Comparison of ENCODE assay signal across 1 cellular context in the genomic region with DNA sequence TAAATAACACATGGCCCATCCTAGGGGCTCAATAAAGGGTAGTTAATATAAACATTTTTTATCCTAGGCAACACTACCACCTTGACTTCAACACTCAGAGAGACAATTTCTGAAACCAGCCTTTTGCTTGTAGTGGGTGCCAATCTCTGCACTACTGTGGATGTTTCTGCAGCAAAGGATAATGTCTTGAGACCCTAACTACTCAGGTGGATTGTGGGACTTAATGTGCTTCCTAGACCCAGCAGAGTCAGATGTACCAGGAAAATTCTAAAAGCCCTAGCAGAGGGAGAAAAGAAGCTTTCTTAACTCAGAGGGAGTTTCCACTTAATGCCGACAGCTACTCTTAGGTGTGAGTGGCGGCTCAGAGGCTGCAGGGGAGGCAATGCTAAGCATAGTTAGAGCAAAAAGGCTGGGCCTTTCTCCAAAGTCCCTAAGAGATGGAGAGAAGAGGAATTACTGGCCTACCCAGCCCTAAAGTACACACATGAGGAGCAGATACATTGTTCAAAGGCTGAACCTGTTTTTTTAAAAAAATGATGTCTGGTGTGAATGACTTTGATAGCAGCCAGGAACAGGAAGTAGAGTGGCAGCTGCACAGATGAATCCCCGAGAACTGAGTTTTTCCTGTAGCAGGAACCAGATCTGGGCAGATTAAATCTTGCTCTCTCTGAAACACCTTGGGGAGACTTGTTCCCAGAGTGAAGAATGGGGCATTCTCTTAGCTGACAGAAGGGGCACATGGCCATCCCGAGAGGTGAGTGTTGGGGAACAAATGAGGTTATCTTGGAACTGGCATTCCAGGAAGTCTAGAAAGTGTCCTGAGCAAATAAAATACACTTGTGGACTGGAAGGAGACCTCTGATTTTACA.
TF ChIP-seq lines count a peak whose summit lies in the region.

No MANE protein-coding gene starts in this region.

TF ChIP-seq in HepG2, 621 proteins besides CTCF, POLR2A, EP300 and RAD21 (continued from another document and continues in another):
- no peak for TF ChIP-seq BCLAF1 (IDR thresholded peaks at IDR 0.05)
- TF ChIP-seq SETDB1 (CRISPR knock-in tag; IDR thresholded peaks at IDR 0.05; ENCODE audit: borderline replicate concordance) = no peak
- TF ChIP-seq ZNF580 (CRISPR knock-in tag; IDR thresholded peaks at IDR 0.05; ENCODE audit: borderline replicate concordance, low read depth) = no peak; the same call in 1 of the 2 replicates
- no peak for TF ChIP-seq NPAS2 (CRISPR knock-in tag; IDR thresholded peaks at IDR 0.05; ENCODE audit: borderline replicate concordance)
- TF ChIP-seq PTBP1 (IDR thresholded peaks at IDR 0.05; ENCODE audit: low read depth, low read length, poor library complexity, severe bottlenecking) = no peak
- TF ChIP-seq ZNF510 (CRISPR knock-in tag; IDR thresholded peaks at IDR 0.05; ENCODE audit: low read depth) = no peak
- TF ChIP-seq RARA (CRISPR knock-in tag; IDR thresholded peaks at IDR 0.05) = peak; percentile 40; the same call in 1 of the 2 replicates
- TF ChIP-seq KLF6 (CRISPR knock-in tag; IDR thresholded peaks at IDR 0.05) = no peak
- no peak for TF ChIP-seq ZKSCAN1 (IDR thresholded peaks at IDR 0.05; ENCODE audit: low read length)
- TF ChIP-seq, protein P1, sequence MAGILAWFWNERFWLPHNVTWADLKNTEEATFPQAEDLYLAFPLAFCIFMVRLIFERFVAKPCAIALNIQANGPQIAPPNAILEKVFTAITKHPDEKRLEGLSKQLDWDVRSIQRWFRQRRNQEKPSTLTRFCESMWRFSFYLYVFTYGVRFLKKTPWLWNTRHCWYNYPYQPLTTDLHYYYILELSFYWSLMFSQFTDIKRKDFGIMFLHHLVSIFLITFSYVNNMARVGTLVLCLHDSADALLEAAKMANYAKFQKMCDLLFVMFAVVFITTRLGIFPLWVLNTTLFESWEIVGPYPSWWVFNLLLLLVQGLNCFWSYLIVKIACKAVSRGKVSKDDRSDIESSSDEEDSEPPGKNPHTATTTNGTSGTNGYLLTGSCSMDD (CRISPR knock-in tag; IDR thresholded peaks at IDR 0.05) = no peak
- TF ChIP-seq PAXIP1 (CRISPR knock-in tag; conservative IDR thresholded peaks at IDR 0.05) = no peak
- TF ChIP-seq, protein P2, sequence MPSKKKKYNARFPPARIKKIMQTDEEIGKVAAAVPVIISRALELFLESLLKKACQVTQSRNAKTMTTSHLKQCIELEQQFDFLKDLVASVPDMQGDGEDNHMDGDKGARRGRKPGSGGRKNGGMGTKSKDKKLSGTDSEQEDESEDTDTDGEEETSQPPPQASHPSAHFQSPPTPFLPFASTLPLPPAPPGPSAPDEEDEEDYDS (CRISPR knock-in tag; IDR thresholded peaks at IDR 0.05) = peak; percentile 22; the same call in 1 of the 2 replicates
- no peak for TF ChIP-seq KDM3A (CRISPR knock-in tag; IDR thresholded peaks at IDR 0.05; ENCODE audit: low read depth)
- TF ChIP-seq MEIS1 (CRISPR knock-in tag; IDR thresholded peaks at IDR 0.05; ENCODE audit: borderline replicate concordance) = no peak
- no peak for TF ChIP-seq ATF3 (CRISPR knock-in tag; IDR thresholded peaks at IDR 0.05)
- TF ChIP-seq JARID2 (CRISPR knock-in tag; IDR thresholded peaks at IDR 0.05; ENCODE audit: insufficient replicate concordance) = no peak
- TF ChIP-seq E2F1 (CRISPR knock-in tag; IDR thresholded peaks at IDR 0.05) = no peak
- TF ChIP-seq ZNF441 (CRISPR knock-in tag; IDR thresholded peaks at IDR 0.05; ENCODE audit: borderline replicate concordance) = no peak
- no peak for TF ChIP-seq ZNF629 (CRISPR knock-in tag; conservative IDR thresholded peaks at IDR 0.05)
- TF ChIP-seq HNRNPL (IDR thresholded peaks at IDR 0.05; ENCODE audit: low read depth, low read length) = no peak
- no peak for TF ChIP-seq RBAK (CRISPR knock-in tag; IDR thresholded peaks at IDR 0.05)
- TF ChIP-seq ZNF839 (CRISPR knock-in tag; IDR thresholded peaks at IDR 0.05; ENCODE audit: borderline replicate concordance) = no peak
- no peak for TF ChIP-seq AGO1 (IDR thresholded peaks at IDR 0.05; ENCODE audit: low read depth, low read length, poor library complexity, severe bottlenecking)
- TF ChIP-seq ZFP82 (CRISPR knock-in tag; IDR thresholded peaks at IDR 0.05; ENCODE audit: borderline replicate concordance) = no peak
- no peak for TF ChIP-seq CCAR2 (optimal IDR thresholded peaks at IDR 0.05; ENCODE audit: low read depth, low read length)
- TF ChIP-seq ZBTB20 (CRISPR knock-in tag; IDR thresholded peaks at IDR 0.05; ENCODE audit: borderline replicate concordance, low read depth) = no peak
- no peak for TF ChIP-seq ZBTB8A (CRISPR knock-in tag; IDR thresholded peaks at IDR 0.05; ENCODE audit: borderline replicate concordance, low read depth)
- no peak for TF ChIP-seq SP1 (IDR thresholded peaks at IDR 0.05)
- no peak for TF ChIP-seq SP1 (CRISPR knock-in tag; IDR thresholded peaks at IDR 0.05)
- no peak for TF ChIP-seq ZNF558 (CRISPR knock-in tag; IDR thresholded peaks at IDR 0.05; ENCODE audit: borderline replicate concordance)
- TF ChIP-seq, protein P3, sequence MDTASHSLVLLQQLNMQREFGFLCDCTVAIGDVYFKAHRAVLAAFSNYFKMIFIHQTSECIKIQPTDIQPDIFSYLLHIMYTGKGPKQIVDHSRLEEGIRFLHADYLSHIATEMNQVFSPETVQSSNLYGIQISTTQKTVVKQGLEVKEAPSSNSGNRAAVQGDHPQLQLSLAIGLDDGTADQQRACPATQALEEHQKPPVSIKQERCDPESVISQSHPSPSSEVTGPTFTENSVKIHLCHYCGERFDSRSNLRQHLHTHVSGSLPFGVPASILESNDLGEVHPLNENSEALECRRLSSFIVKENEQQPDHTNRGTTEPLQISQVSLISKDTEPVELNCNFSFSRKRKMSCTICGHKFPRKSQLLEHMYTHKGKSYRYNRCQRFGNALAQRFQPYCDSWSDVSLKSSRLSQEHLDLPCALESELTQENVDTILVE (CRISPR knock-in tag; IDR thresholded peaks at IDR 0.05) = no peak
- TF ChIP-seq HMGA1 (CRISPR knock-in tag; conservative IDR thresholded peaks at IDR 0.05) = no peak
- no peak for TF ChIP-seq CHCHD3 (CRISPR knock-in tag; IDR thresholded peaks at IDR 0.05)
- TF ChIP-seq HNF4G (IDR thresholded peaks at IDR 0.05; ENCODE audit: borderline replicate concordance, low read depth, low read length) = no peak
- no peak for TF ChIP-seq HNF4G (CRISPR knock-in tag; IDR thresholded peaks at IDR 0.05; ENCODE audit: borderline replicate concordance, low read depth)
- no peak for TF ChIP-seq KLF15 (CRISPR knock-in tag; IDR thresholded peaks at IDR 0.05; ENCODE audit: borderline replicate concordance)
- peak; percentile 31; the same call in 1 of the 2 replicates for TF ChIP-seq SALL1 (CRISPR knock-in tag; IDR thresholded peaks at IDR 0.05)
- TF ChIP-seq ZNF724P (CRISPR knock-in tag; IDR thresholded peaks at IDR 0.05; ENCODE audit: borderline replicate concordance) = no peak
- no peak for TF ChIP-seq GMEB2 (CRISPR knock-in tag; IDR thresholded peaks at IDR 0.05; ENCODE audit: low read depth)
- no peak for TF ChIP-seq BATF2 (CRISPR knock-in tag; IDR thresholded peaks at IDR 0.05)
- peak; percentile 40 for TF ChIP-seq POLR2AphosphoS5 (IDR thresholded peaks at IDR 0.05; ENCODE audit: low read depth, low read length)
- no peak for TF ChIP-seq NBN (conservative IDR thresholded peaks at IDR 0.05)
- TF ChIP-seq ELF1 (CRISPR knock-in tag; IDR thresholded peaks at IDR 0.05) = peak; percentile 73
- TF ChIP-seq PHB2 (IDR thresholded peaks at IDR 0.05; ENCODE audit: partially characterized antibody) = no peak
- no peak for TF ChIP-seq SP140L (CRISPR knock-in tag; IDR thresholded peaks at IDR 0.05; ENCODE audit: borderline replicate concordance)
- no peak; the same call in 1 of the 2 replicates for TF ChIP-seq ZNF12 (CRISPR knock-in tag; IDR thresholded peaks at IDR 0.05)
- TF ChIP-seq FOXK1 (CRISPR knock-in tag; IDR thresholded peaks at IDR 0.05; ENCODE audit: borderline replicate concordance, low read depth) = no peak
- 0 out of 2 replicates have a peak, but pooled peaks have one; percentile 22 for TF ChIP-seq ZNF205 (CRISPR knock-in tag; IDR thresholded peaks at IDR 0.05)
- TF ChIP-seq HMG20B (CRISPR knock-in tag; conservative IDR thresholded peaks at IDR 0.05) = no peak
- 0 out of 2 replicates have a peak, but pooled peaks have one; percentile 31 for TF ChIP-seq ZNF335 (CRISPR knock-in tag; IDR thresholded peaks at IDR 0.05)
